23 cellular contexts compared by ENCODE assay signal in the genomic region with DNA sequence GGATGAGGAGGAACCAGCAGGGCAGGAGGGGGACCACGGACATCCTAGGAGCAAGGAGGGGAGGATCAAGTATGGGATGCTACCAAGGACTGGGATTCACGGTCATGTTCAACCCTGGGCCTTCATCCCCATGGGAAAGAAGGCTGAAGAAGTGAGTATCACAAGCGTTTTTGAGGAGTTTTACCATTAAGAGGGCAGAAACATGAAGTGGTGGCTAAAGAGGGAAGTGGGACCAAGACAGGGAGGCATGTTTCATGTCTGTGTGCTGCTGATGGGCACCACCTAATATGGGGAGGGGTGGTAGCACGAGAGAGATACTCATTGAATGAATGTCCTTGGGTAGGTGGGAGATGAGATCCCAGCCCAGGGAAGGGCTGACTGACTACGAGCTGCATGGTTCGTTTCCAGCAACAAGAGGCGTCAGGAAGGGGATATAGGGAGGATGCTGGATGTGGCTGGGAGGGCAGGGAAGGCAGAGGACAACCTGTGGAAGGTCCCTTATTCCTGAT.
"Had no signal": no experiment of that assay in that cellular context is flagged by ENCODE, and none has a peak within 500 bp of the region (broad histone marks: within the 10 kb centered on the region; RNA-seq: fewer than 3 reads in every experiment).

No MANE protein-coding gene starts in this region.

- H3K4me3 Mint-ChIP-seq: activated B cell treated with CpG ODN at 0.5 μM for 24 hours; activated CD4-positive, alpha-beta memory T cell treated with anti-CD3 and anti-CD28 coated beads for 36 hours; activated naive CD4-positive, alpha-beta T cell treated with anti-CD3 and anti-CD28 coated beads, Interleukin-2, amount 50 U/mL, for 24 hours; neural progenitor cell; T-helper 2 cell treated with Interferon-gamma antibody and Interleukin-4, amounts not matched to agents 5 μg/mL and 100 μg/mL, for 36 hours; type B pancreatic cell had no signal

- DNase-seq: activated B cell treated with CpG ODN at 0.5 μM for 24 hours; activated CD4-positive, alpha-beta memory T cell treated with anti-CD3 and anti-CD28 coated beads for 36 hours; activated CD4-positive, alpha-beta T cell treated with anti-CD3 and anti-CD28 coated beads for 4 hours; activated effector memory CD4-positive, alpha-beta T cell treated with anti-CD3 and anti-CD28 coated beads, Interleukin-2, amount 50 U/mL, for 16 hours; activated T-cell treated with anti-CD3 and anti-CD28 coated beads, Interleukin-2, amount 50 U/mL, for 48 hours; amygdala; body of pancreas; central memory CD4-positive, alpha-beta T cell; colonic mucosa; gastrocnemius medialis; midbrain; psoas muscle; right cardiac atrium; stimulated activated CD4-positive, alpha-beta T cell treated with anti-CD3 and anti-CD28 coated beads, Interleukin-4, amount 100 ng/mL, for 1 hour; SW 1271; testis had no signal

- FAIRE-seq: keratinocyte had no signal

- H3K9me3 Mint-ChIP-seq: activated B cell treated with CpG ODN at 0.5 μM for 24 hours; activated CD4-positive, alpha-beta memory T cell treated with anti-CD3 and anti-CD28 coated beads for 36 hours; activated naive CD4-positive, alpha-beta T cell treated with anti-CD3 and anti-CD28 coated beads, Interleukin-2, amount 50 U/mL, for 24 hours; T-helper 2 cell treated with Interferon-gamma antibody and Interleukin-4, amounts not matched to agents 5 μg/mL and 100 μg/mL, for 36 hours; type B pancreatic cell had no signal

- H3K4me1 ChIP-seq: body of pancreas, colonic mucosa, gastrocnemius medialis, neural progenitor cell, psoas muscle, testis had no signal

- H3K27me3 ChIP-seq: body of pancreas, colonic mucosa, gastrocnemius medialis, neural progenitor cell, testis had no signal

- H3K4me3 ChIP-seq: body of pancreas, colonic mucosa, gastrocnemius medialis, lung, neural progenitor cell, psoas muscle, smooth muscle cell, testis had no signal

- H3K4me1 Mint-ChIP-seq: activated B cell treated with CpG ODN at 0.5 μM for 24 hours; activated naive CD4-positive, alpha-beta T cell treated with anti-CD3 and anti-CD28 coated beads, Interleukin-2, amount 50 U/mL, for 24 hours; neural progenitor cell had no signal

- H3K27me3 Mint-ChIP-seq: activated B cell treated with CpG ODN at 0.5 μM for 24 hours; activated CD4-positive, alpha-beta memory T cell treated with anti-CD3 and anti-CD28 coated beads for 36 hours; activated naive CD4-positive, alpha-beta T cell treated with anti-CD3 and anti-CD28 coated beads, Interleukin-2, amount 50 U/mL, for 24 hours; type B pancreatic cell had no signal

- H3K9me3 ChIP-seq: body of pancreas, colonic mucosa, gastrocnemius medialis, psoas muscle, testis had no signal

- H3K27ac ChIP-seq: body of pancreas, colonic mucosa, gastrocnemius medialis, neural progenitor cell, psoas muscle, testis had no signal

- H3K27ac Mint-ChIP-seq: activated B cell treated with CpG ODN at 0.5 μM for 24 hours, neural progenitor cell, type B pancreatic cell had no signal
